ENCODE assay signal across 1 cellular context in genomic region chr16:681746-682427, GRCh38.
TF ChIP-seq lines count a peak whose summit lies in the region.

No MANE protein-coding gene starts in this region.

TF ChIP-seq in HEK293, 187 proteins besides CTCF, POLR2A, EP300 and RAD21 (continued from another document):
- TF ChIP-seq ZNF580 (tag by site-specific recombination; IDR thresholded peaks at IDR 0.05) (peak; percentile 32; the same call in 1 of the 2 replicates), ZNF366 (tag by site-specific recombination; conservative IDR thresholded peaks at IDR 0.05) (no peak), ZNF707 (tag by site-specific recombination; IDR thresholded peaks at IDR 0.05) (no peak), ZNF664 (tag by site-specific recombination; IDR thresholded peaks at IDR 0.05) (no peak), ZNF350 (tag by site-specific recombination; IDR thresholded peaks at IDR 0.05) (no peak), ZNF266 (tag by site-specific recombination; IDR thresholded peaks at IDR 0.05; ENCODE audit: low read depth) (no peak), GLIS2 (tag by site-specific recombination; IDR thresholded peaks at IDR 0.05) (peak; percentile 96)
